In the genomic region with DNA sequence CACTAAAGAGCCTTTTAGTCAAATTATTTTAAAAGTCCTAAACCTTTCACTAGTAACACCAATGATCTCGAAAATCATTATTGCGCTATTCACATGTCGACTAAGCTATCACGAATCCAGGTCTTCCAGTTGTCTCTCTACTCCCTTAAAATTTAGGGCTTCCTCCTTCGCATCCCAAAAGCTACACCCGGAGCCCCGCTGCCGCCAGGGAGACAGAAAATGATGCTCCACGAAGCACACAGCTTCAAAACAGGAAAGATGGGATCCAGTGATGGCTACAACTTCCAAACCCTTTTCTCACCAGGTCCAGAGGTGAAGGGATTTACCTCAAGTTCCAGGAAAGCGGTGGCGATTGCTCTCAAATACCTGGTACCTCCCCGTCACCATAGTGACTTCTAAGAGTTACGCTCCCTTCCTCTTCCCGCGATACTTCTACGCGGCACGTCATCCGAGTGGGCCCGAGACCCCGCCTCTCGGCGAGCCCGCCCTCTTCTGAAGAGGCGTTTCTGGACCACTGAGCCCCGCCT, we compare ENCODE assay signal across 8 cellular contexts. TPM values are rescaled to one million over a fixed set of nuclear protein-coding genes. Genes with fewer than 3 reads are reported as not detected.
A peak's percentile ranks its signal among the peaks of the same experiment; 100 is the strongest.
DNase-seq lines count a peak whose midpoint lies in the region; ATAC-seq, FAIRE-seq and TF ChIP-seq lines count a peak whose summit lies in the region.

IFT80 (minus strand) TSS at position 406 of the 527 bp plus-strand sequence. CDS start 14,625 bp downstream, outside the sequence.

- H3K36me3 ChIP-seq in A673 (ENCODE audit: insufficient read depth, low read length, poor library complexity, severe bottlenecking) (peaks cover 11% of the 10 kb centered on the region), bronchial epithelial cell (ENCODE audit: control insufficient read depth, insufficient read depth, low read length) (no peaks in the 10 kb centered on the region), iPS-20b (ENCODE audit: insufficient read depth, low read depth, low read length) (peaks cover 19% of the 10 kb centered on the region), small intestine (ENCODE audit: control insufficient read depth in 2 of 2, insufficient read depth in 2 of 2, low read length in 2 of 2) (no peaks in the 10 kb centered on the region)

- peak within 1 kb of the TSS; percentile 96 for H3K27ac ChIP-seq in A673 (ENCODE audit: low read depth, low read length, poor library complexity, severe bottlenecking)
- peak within 1 kb of the TSS; percentile 82 for H3K27ac ChIP-seq in iPS-20b (ENCODE audit: low read length)
- peak within 1 kb of the TSS; percentile 74 to 90 for H3K27ac ChIP-seq in small intestine (ENCODE audit: low read depth in 1 of 2, low read length in 1 of 2)

- WGBS in small intestine, 3 donors, result 0 to 1% (median 0%) methylated on average over 26 of the region's 26 CpGs

- H3K4me1 ChIP-seq in A673 (ENCODE audit: insufficient read depth, low read length, poor library complexity, severe bottlenecking) (peaks cover 19% of the 10 kb centered on the region), iPS-20b (ENCODE audit: insufficient read depth, low read length) (peaks cover 14% of the 10 kb centered on the region; the same call in 1 of the 2 replicates), small intestine (ENCODE audit: control insufficient read depth in 2 of 2, insufficient read depth in 1 of 2, low read depth in 1 of 2, low read length in 1 of 2) (no peaks in the 10 kb centered on the region)

- POLR2A ChIA-PET in A673 (lab: Charles Lee; ENCODE audit: low non-redundant PET), result no interaction called here

- DNase-seq in A673 (ENCODE audit: low spot score) (peak; percentile 96), NCI-H2227 treated with DMSO at 0.1 percent for 48 hours (lab: John Stamatoyannopoulos, UW) (peak; percentile 97), bronchial epithelial cell (ENCODE audit: low read depth) (peak; percentile 90), small intestine (peak; percentile 96)

- peak; percentile 92 for ATAC-seq in GM18870 (IDR thresholded peaks at IDR 0.05; ENCODE audit: unreplicated experiment)
- ATAC-seq in HG03159 (IDR thresholded peaks at IDR 0.05; ENCODE audit: unreplicated experiment), result peak; percentile 93

- TF ChIP-seq CTCF in A673 (conservative IDR thresholded peaks at IDR 0.05; ENCODE audit: low read depth, low read length) (no peak), WI38 (IDR thresholded peaks at IDR 0.05; ENCODE audit: low read depth, low read length) (no peak), bronchial epithelial cell (IDR thresholded peaks at IDR 0.05; ENCODE audit: insufficient read depth, low read length, severe bottlenecking) (no peak)

- FAIRE-seq in bronchial epithelial cell (lab: Jason Lieb, UNC) (no peak), small intestine (lab: Jason Lieb, UNC) (no peak)

- intact Hi-C loops in A673 (cut with micrococcal nuclease; ENCODE audit: unreplicated experiment), result no loop called here

- H3K4me3 ChIP-seq in A673 (ENCODE audit: low read depth, low read length, poor library complexity, severe bottlenecking) (peak within 1 kb of the TSS; percentile 69), WI38 (ENCODE audit: low read depth, low read length) (peak within 1 kb of the TSS; percentile 83), bronchial epithelial cell (ENCODE audit: low read depth, low read length) (peak within 1 kb of the TSS; percentile 56), iPS-20b (ENCODE audit: low read length) (peak within 1 kb of the TSS; percentile 88), small intestine (ENCODE audit: low read depth in 1 of 2, low read length in 2 of 2) (peak within 1 kb of the TSS; percentile 77 to 89)

- H3K9me3 ChIP-seq in A673 (ENCODE audit: low read depth, low read length, poor library complexity, severe bottlenecking), result no peaks in the 10 kb centered on the region
- H3K9me3 ChIP-seq in iPS-20b (ENCODE audit: insufficient read depth, low read depth, low read length), result no peaks in the 10 kb centered on the region
- no peaks in the 10 kb centered on the region for H3K9me3 ChIP-seq in small intestine (ENCODE audit: control insufficient read depth, low read depth)

- H3K9ac ChIP-seq in iPS-20b (ENCODE audit: low read depth, low read length), result peak within 1 kb of the TSS; percentile 98

- H3K27me3 ChIP-seq in A673 (replicated peaks; ENCODE audit: insufficient read depth, low read depth, low read length, poor library complexity), result no peaks in the 10 kb centered on the region
- H3K27me3 ChIP-seq in bronchial epithelial cell (ENCODE audit: control insufficient read depth, insufficient read depth, low read length), result no peaks in the 10 kb centered on the region
- no peaks in the 10 kb centered on the region for H3K27me3 ChIP-seq in iPS-20b (ENCODE audit: insufficient read depth, low read length)
- H3K27me3 ChIP-seq in small intestine (ENCODE audit: control insufficient read depth in 2 of 2, insufficient read depth in 2 of 2, low read length in 2 of 2), result no peaks in the 10 kb centered on the region

- CTCF ChIA-PET in A673 (lab: Charles Lee), result no interaction called here

- TSS peak; percentile 65 for BruUV-seq in A673 (replicated peaks; lab: Mats Ljungman, UMichigan)

RNA-seq across cellular contexts. Expression of gene IFT80, which starts in this region (rescaled TPM):
- total RNA-seq in A673 (2021) (20.2 and 25.4 TPM in 2 replicates), bronchial epithelial cell (16.5 and 16.8 TPM in 2 replicates)
- 1 to 10 TPM; 3.8 to 7.7 (median 4.9) TPM for polyA plus RNA-seq in small intestine

Comparison
In these comparisons a context has a peak if more than half of its experiments do, and no peak if none do; other contexts are left out.
1. Peak in every context shown above with its lines: DNase-seq, ATAC-seq, H3K4me3 ChIP-seq and H3K27ac ChIP-seq.